ENCODE assay signal across 20 cellular contexts in the genomic region with DNA sequence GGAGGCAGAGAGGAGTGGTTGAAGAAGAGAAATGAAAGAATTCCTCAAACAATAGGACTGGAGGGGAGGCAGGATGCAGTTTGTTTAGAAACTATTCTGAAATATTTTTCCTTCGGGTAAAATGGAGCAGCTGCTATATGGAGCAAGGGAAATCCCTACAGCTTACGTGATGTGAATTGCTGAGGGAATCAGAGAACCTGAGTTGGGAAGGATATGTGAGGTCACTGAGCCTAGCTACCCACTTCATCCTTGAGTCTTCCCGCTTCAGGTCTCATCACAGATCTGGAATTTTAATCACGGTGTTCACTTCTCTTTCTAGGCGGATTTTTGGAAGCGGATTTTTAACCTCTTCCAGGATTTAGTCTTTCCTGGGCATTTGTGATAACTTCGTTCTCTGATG.
A peak's percentile ranks its signal among the peaks of the same experiment; 100 is the strongest.
DNase-seq lines count a peak whose midpoint lies in the region; ATAC-seq, FAIRE-seq and TF ChIP-seq lines count a peak whose summit lies in the region.
"Had no signal": no experiment of that assay in that cellular context is flagged by ENCODE, and none has a peak within 500 bp of the region (broad histone marks: within the 10 kb centered on the region; RNA-seq: fewer than 3 reads in every experiment).

No MANE protein-coding gene starts in this region.

- no peaks in the 10 kb centered on the region for H3K27me3 Mint-ChIP-seq in Caco-2 (ENCODE audit: insufficient read depth, unreplicated experiment)

- TF ChIP-seq CTCF in RWPE2 (IDR thresholded peaks at IDR 0.05; ENCODE audit: poor library complexity, severe bottlenecking) (no peak), foreskin keratinocyte (conservative IDR thresholded peaks at IDR 0.05) (no peak), ovary (IDR thresholded peaks at IDR 0.05) (no peak), Caco-2 (IDR thresholded peaks at IDR 0.05; ENCODE audit: insufficient read depth in 1 of 2, low read depth in 1 of 2, low read length in 1 of 2, severe bottlenecking in 1 of 2, unreplicated experiment in 1 of 2) (no peak)

- peaks cover 7% of the 10 kb centered on the region for H3K4me1 Mint-ChIP-seq in Caco-2 (ENCODE audit: low read depth, unreplicated experiment)

- no peaks in the 10 kb centered on the region for H3K27me3 ChIP-seq in RWPE2 (ENCODE audit: insufficient read depth, poor library complexity, severe bottlenecking)
- peaks cover 22% of the 10 kb centered on the region for H3K27me3 ChIP-seq in foreskin keratinocyte
- no peaks in the 10 kb centered on the region for H3K27me3 ChIP-seq in ovary
- no peaks in the 10 kb centered on the region for H3K27me3 ChIP-seq in Caco-2 (replicated peaks; ENCODE audit: control insufficient read depth, insufficient read depth, low read length)

- BruUV-seq in Caco-2 (replicated peaks; lab: Mats Ljungman, UMichigan): no TSS peak

- no peak for TF ChIP-seq EP300 in ovary (IDR thresholded peaks at IDR 0.05)

- H3K27ac ChIP-seq in RWPE2 (ENCODE audit: poor library complexity, severe bottlenecking) (peak overlapping the region; percentile 41), foreskin keratinocyte (no peak overlapping the region), ovary (peak overlapping the region; percentile 12 to 16)

- no peak overlapping the region for H3K4me3 Mint-ChIP-seq in Caco-2 (ENCODE audit: unreplicated experiment)
- H3K4me3 Mint-ChIP-seq: CD4-positive, alpha-beta T cell; GM23338 had no signal

- intact Hi-C loops in ovary (cut with DNase I) (no loop called here), Caco-2 (cut with micrococcal nuclease; ENCODE audit: unreplicated experiment) (no loop called here)

- no peaks in the 10 kb centered on the region for H3K9me3 Mint-ChIP-seq in Caco-2 (ENCODE audit: unreplicated experiment)
- H3K9me3 Mint-ChIP-seq: CD4-positive, alpha-beta T cell; GM23338 had no signal

- FAIRE-seq in urothelium cell line (lab: Jason Lieb, UNC): peak; percentile 23
- FAIRE-seq: GM12892 had no signal

- WGBS in ovary, 3 donors: 17 to 32% (median 30%) methylated on average over 7 of the region's 7 CpGs

- H3K9me3 ChIP-seq in RWPE2 (ENCODE audit: severe bottlenecking): no peaks in the 10 kb centered on the region
- no peaks in the 10 kb centered on the region for H3K9me3 ChIP-seq in ovary
- no peaks in the 10 kb centered on the region; the same call in 1 of the 2 replicates for H3K9me3 ChIP-seq in Caco-2
- H3K9me3 ChIP-seq: HAP-1, SK-N-SH had no signal

- H3K27ac Mint-ChIP-seq in Caco-2 (ENCODE audit: unreplicated experiment): no peak overlapping the region
- H3K27ac Mint-ChIP-seq: CD4-positive, alpha-beta T cell; GM23338 had no signal

- H3K4me3 ChIP-seq in RWPE2 (ENCODE audit: severe bottlenecking) (no peak overlapping the region), ovary (no peak overlapping the region), Caco-2 (ENCODE audit: low read depth, low read length) (no peak overlapping the region)
- H3K4me3 ChIP-seq: GM23338, HAP-1 had no signal

- CTCF ChIA-PET in Caco-2 (lab: Charles Lee): no interaction called here

- H3K4me1 ChIP-seq in RWPE2 (ENCODE audit: insufficient read depth, poor library complexity, severe bottlenecking) (peaks cover 17% of the 10 kb centered on the region), foreskin keratinocyte (no peaks in the 10 kb centered on the region), ovary (ENCODE audit: insufficient read depth) (peaks cover 7% of the 10 kb centered on the region), Caco-2 (peaks cover 7% of the 10 kb centered on the region; the same call in 1 of the 2 replicates)
- H3K4me1 ChIP-seq: HAP-1 had no signal

- DNase-seq in RWPE2 (ENCODE audit: low spot score) (no peak), foreskin keratinocyte (peak in 1 of 2 donors; percentile 6), ovary (no peak), urothelium cell line (ENCODE audit: low spot score) (no peak), nucleus accumbens (lab: John Stamatoyannopoulos, UW) (no peak), Caco-2 (no peak), GF-D8 (lab: John Stamatoyannopoulos, UW) (no peak)
- DNase-seq: CD4-positive, alpha-beta T cell; Kasumi-1; NCI-H1417; NCI-H1694 treated with DMSO at 0.1 percent for 48 hours; NCI-H2081 treated with DMSO at 0.1 percent for 48 hours; NCI-H2171 treated with DMSO at 0.1 percent for 48 hours; NCI-H446; NCI-H526; SHP77; SK-N-SH had no signal

- POLR2A ChIA-PET in Caco-2 (lab: Charles Lee): no interaction called here

- H3K36me3 Mint-ChIP-seq in Caco-2 (ENCODE audit: insufficient read depth, unreplicated experiment): no peaks in the 10 kb centered on the region

- no peak for TF ChIP-seq POLR2A in ovary (IDR thresholded peaks at IDR 0.05)

- no peak for ATAC-seq in RWPE2 (ENCODE audit: low read depth)
- peak; percentile 6 for ATAC-seq in foreskin keratinocyte
- ATAC-seq: GM23338 had no signal

- H3K36me3 ChIP-seq in RWPE2 (ENCODE audit: low read depth) (no peaks in the 10 kb centered on the region), ovary (no peaks in the 10 kb centered on the region), Caco-2 (ENCODE audit: control insufficient read depth, insufficient read depth, low read length) (no peaks in the 10 kb centered on the region)
- H3K36me3 ChIP-seq: HAP-1 had no signal
